38 cellular contexts compared by ENCODE assay signal in the genomic region with DNA sequence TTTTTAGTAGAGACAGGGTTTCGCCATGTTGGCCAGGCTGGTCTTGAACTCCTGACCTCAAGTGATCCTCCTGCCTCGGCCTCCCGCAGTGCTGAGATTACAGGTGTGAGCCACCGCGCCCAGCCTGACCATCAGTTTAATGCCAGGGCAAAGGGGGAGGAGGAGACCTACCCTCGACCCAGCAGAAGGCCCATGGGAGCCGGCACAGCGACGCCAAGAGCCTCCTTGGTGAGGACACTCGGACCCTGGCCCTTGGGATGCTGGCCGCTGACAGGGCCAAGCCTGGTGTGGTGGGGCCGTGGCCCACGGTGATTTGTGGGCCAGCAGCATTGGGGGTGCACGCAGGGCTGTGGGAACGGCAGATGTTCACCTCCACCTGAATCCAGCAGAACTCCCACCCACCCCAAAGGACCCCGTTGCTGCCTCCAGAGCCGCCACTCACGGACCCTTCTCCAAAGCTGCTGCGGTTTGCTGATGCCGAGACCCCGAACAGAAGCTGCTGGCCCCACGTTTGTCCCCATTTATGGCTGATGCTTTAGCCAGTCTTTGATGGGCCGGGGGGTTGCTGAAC. TPM values are rescaled to one million over a fixed set of nuclear protein-coding genes. Genes with fewer than 3 reads are reported as not detected.
"Had no signal": no experiment of that assay in that cellular context is flagged by ENCODE, and none has a peak within 500 bp of the region (broad histone marks: within the 10 kb centered on the region; RNA-seq: fewer than 3 reads in every experiment).

No MANE protein-coding gene starts in this region.

- DNase-seq: activated B cell treated with CpG ODN at 0.5 μM for 24 hours; activated CD4-positive, alpha-beta T cell treated with anti-CD3 and anti-CD28 coated beads for 48 hours; activated CD4-positive, alpha-beta T cell treated with anti-CD3 and anti-CD28 coated beads, Interleukin-2, amount 50 U/mL, for 1 hour; activated CD4-positive, alpha-beta T cell treated with anti-CD3 and anti-CD28 coated beads, Interleukin-2, amount 50 U/mL, for 48 hours; activated CD8-positive, alpha-beta memory T cell treated with anti-CD3 and anti-CD28 coated beads, Interleukin-2, amount 10 ng/mL, durations not matched to agents 7 days and 5 days; activated CD8-positive, alpha-beta memory T cell treated with anti-CD3 and anti-CD28 coated beads, Interleukin-2, amount 50 U/mL, for 4 hours; activated CD8-positive, alpha-beta T cell treated with anti-CD3 and anti-CD28 coated beads for 36 hours; activated effector memory CD4-positive, alpha-beta T cell treated with anti-CD3 and anti-CD28 coated beads, Interleukin-2, amount 50 U/mL, for 16 hours; activated naive CD4-positive, alpha-beta T cell treated with anti-CD3 and anti-CD28 coated beads for 36 hours; activated naive CD8-positive, alpha-beta T cell treated with anti-CD3 and anti-CD28 coated beads for 36 hours; activated naive CD8-positive, alpha-beta T cell treated with anti-CD3 and anti-CD28 coated beads, Interleukin-2, amount 50 U/mL, for 24 hours; activated T-cell treated with anti-CD3 and anti-CD28 coated beads, Interleukin-2, amount 50 U/mL, for 1 hour; activated T-cell treated with anti-CD3 and anti-CD28 coated beads, Interleukin-2, amount 50 U/mL, for 48 hours; adrenal gland; amygdala; aorta; body of pancreas; caudate nucleus; colonic mucosa; effector CD8-positive, alpha-beta T cell; endodermal cell; foreskin keratinocyte; gastrocnemius medialis; glutamatergic neuron; T-cell; T1000; WERI-Rb-1 had no signal

- H3K4me1 ChIP-seq: adrenal gland, colonic mucosa, foreskin keratinocyte, gastrocnemius medialis had no signal

- H3K4me3 ChIP-seq: adrenal gland, body of pancreas, colonic mucosa, esophagus muscularis mucosa, gastrocnemius medialis, heart left ventricle had no signal

- H3K36me3 Mint-ChIP-seq: activated CD8-positive, alpha-beta memory T cell treated with anti-CD3 and anti-CD28 coated beads, Interleukin-2, amount 10 ng/mL, durations not matched to agents 7 days and 5 days; activated naive CD4-positive, alpha-beta T cell treated with anti-CD3 and anti-CD28 coated beads, Interleukin-2, amount 50 U/mL, for 24 hours; activated naive CD8-positive, alpha-beta T cell treated with anti-CD3 and anti-CD28 coated beads for 36 hours had no signal

- H3K27me3 Mint-ChIP-seq: activated B cell treated with CpG ODN at 0.5 μM for 24 hours; activated CD8-positive, alpha-beta memory T cell treated with anti-CD3 and anti-CD28 coated beads, Interleukin-2, amount 10 ng/mL, durations not matched to agents 7 days and 5 days; activated CD8-positive, alpha-beta T cell treated with anti-CD3 and anti-CD28 coated beads for 36 hours; activated naive CD8-positive, alpha-beta T cell treated with anti-CD3 and anti-CD28 coated beads for 36 hours had no signal

- H3K27ac Mint-ChIP-seq: activated B cell treated with CpG ODN at 0.5 μM for 24 hours; activated CD8-positive, alpha-beta memory T cell treated with anti-CD3 and anti-CD28 coated beads, Interleukin-2, amount 10 ng/mL, durations not matched to agents 7 days and 5 days; activated CD8-positive, alpha-beta T cell treated with anti-CD3 and anti-CD28 coated beads for 36 hours; activated naive CD4-positive, alpha-beta T cell treated with anti-CD3 and anti-CD28 coated beads for 36 hours; activated naive CD8-positive, alpha-beta T cell treated with anti-CD3 and anti-CD28 coated beads for 36 hours; activated naive CD8-positive, alpha-beta T cell treated with anti-CD3 and anti-CD28 coated beads, Interleukin-2, amount 50 U/mL, for 24 hours; activated T-helper 1 cell treated with anti-CD3 and anti-CD28 coated beads, Interleukin-12 subunit alpha, Interleukin-12 subunit beta, Interleukin-2, Interleukin-4 antibody, amounts not matched to agents 30 ng/mL and 10 ng/mL and 1 ng/mL, durations not matched to agents 14 hours and 24 hours and 36 hours; activated T-helper 2 cell treated with anti-CD3 and anti-CD28 coated beads, Interferon-gamma antibody, Interleukin-2, Interleukin-4, amounts not matched to agents 10 μg/mL and 5 μg/mL and 100 μg/mL, durations not matched to agents 14 hours and 24 hours and 36 hours; endodermal cell; T-cell; T-helper 1 cell treated with Interleukin-12 subunit alpha and Interleukin-12 subunit beta and Interleukin-4 antibody, amounts not matched to agents 30 μg/mL and 1 μg/mL, for 36 hours; T-helper 2 cell treated with Interferon-gamma antibody and Interleukin-4, amounts not matched to agents 5 μg/mL and 100 μg/mL, for 36 hours had no signal

- H3K27me3 ChIP-seq: adrenal gland, body of pancreas had no signal

- H3K4me1 Mint-ChIP-seq: activated B cell treated with CpG ODN at 0.5 μM for 24 hours; activated CD8-positive, alpha-beta memory T cell treated with anti-CD3 and anti-CD28 coated beads, Interleukin-2, amount 10 ng/mL, durations not matched to agents 7 days and 5 days; activated naive CD8-positive, alpha-beta T cell treated with anti-CD3 and anti-CD28 coated beads for 36 hours had no signal

- H3K4me3 Mint-ChIP-seq: activated B cell treated with CpG ODN at 0.5 μM for 24 hours; activated CD8-positive, alpha-beta memory T cell treated with anti-CD3 and anti-CD28 coated beads, Interleukin-2, amount 10 ng/mL, durations not matched to agents 7 days and 5 days; activated CD8-positive, alpha-beta T cell treated with anti-CD3 and anti-CD28 coated beads for 36 hours; activated naive CD4-positive, alpha-beta T cell treated with anti-CD3 and anti-CD28 coated beads for 36 hours; activated naive CD4-positive, alpha-beta T cell treated with anti-CD3 and anti-CD28 coated beads, Interleukin-2, amount 50 U/mL, for 24 hours; activated naive CD8-positive, alpha-beta T cell treated with anti-CD3 and anti-CD28 coated beads for 36 hours; activated naive CD8-positive, alpha-beta T cell treated with anti-CD3 and anti-CD28 coated beads, Interleukin-2, amount 50 U/mL, for 24 hours; activated T-helper 1 cell treated with anti-CD3 and anti-CD28 coated beads, Interleukin-12 subunit alpha, Interleukin-12 subunit beta, Interleukin-2, Interleukin-4 antibody, amounts not matched to agents 30 ng/mL and 10 ng/mL and 1 ng/mL, durations not matched to agents 14 hours and 24 hours and 36 hours; endodermal cell; T-cell; T-helper 1 cell treated with Interleukin-12 subunit alpha and Interleukin-12 subunit beta and Interleukin-4 antibody, amounts not matched to agents 30 μg/mL and 1 μg/mL, for 36 hours; T-helper 2 cell treated with Interferon-gamma antibody and Interleukin-4, amounts not matched to agents 5 μg/mL and 100 μg/mL, for 36 hours had no signal

- ATAC-seq: activated CD4-positive, CD25-positive, alpha-beta regulatory T cell treated with anti-CD3 and anti-CD28 coated beads, Interleukin-2, amount 50 U/mL, for 24 hours; activated CD8-positive, alpha-beta memory T cell treated with anti-CD3 and anti-CD28 coated beads, Interleukin-2, amount 10 ng/mL, durations not matched to agents 7 days and 5 days; activated CD8-positive, alpha-beta T cell treated with anti-CD3 and anti-CD28 coated beads for 36 hours; activated naive CD8-positive, alpha-beta T cell treated with anti-CD3 and anti-CD28 coated beads, Interleukin-2, amount 50 U/mL, for 24 hours; body of pancreas; foreskin keratinocyte; gastrocnemius medialis; heart left ventricle; T-cell had no signal

- H3K36me3 ChIP-seq: colonic mucosa had no signal

- H3K27ac ChIP-seq: adrenal gland, body of pancreas, colonic mucosa, esophagus muscularis mucosa, foreskin keratinocyte, gastrocnemius medialis, heart left ventricle had no signal

- H3K9me3 Mint-ChIP-seq: activated B cell treated with CpG ODN at 0.5 μM for 24 hours; activated CD8-positive, alpha-beta T cell treated with anti-CD3 and anti-CD28 coated beads for 36 hours; activated naive CD4-positive, alpha-beta T cell treated with anti-CD3 and anti-CD28 coated beads for 36 hours; activated naive CD4-positive, alpha-beta T cell treated with anti-CD3 and anti-CD28 coated beads, Interleukin-2, amount 50 U/mL, for 24 hours; activated naive CD8-positive, alpha-beta T cell treated with anti-CD3 and anti-CD28 coated beads for 36 hours; activated naive CD8-positive, alpha-beta T cell treated with anti-CD3 and anti-CD28 coated beads, Interleukin-2, amount 50 U/mL, for 24 hours; activated T-helper 1 cell treated with anti-CD3 and anti-CD28 coated beads, Interleukin-12 subunit alpha, Interleukin-12 subunit beta, Interleukin-2, Interleukin-4 antibody, amounts not matched to agents 30 ng/mL and 10 ng/mL and 1 ng/mL, durations not matched to agents 14 hours and 24 hours and 36 hours; activated T-helper 2 cell treated with anti-CD3 and anti-CD28 coated beads, Interferon-gamma antibody, Interleukin-2, Interleukin-4, amounts not matched to agents 10 μg/mL and 5 μg/mL and 100 μg/mL, durations not matched to agents 14 hours and 24 hours and 36 hours; endodermal cell; T-cell; T-helper 1 cell treated with Interleukin-12 subunit alpha and Interleukin-12 subunit beta and Interleukin-4 antibody, amounts not matched to agents 30 μg/mL and 1 μg/mL, for 36 hours; T-helper 2 cell treated with Interferon-gamma antibody and Interleukin-4, amounts not matched to agents 5 μg/mL and 100 μg/mL, for 36 hours had no signal

- H3K9me3 ChIP-seq: adrenal gland, body of pancreas, colonic mucosa, esophagus muscularis mucosa, gastrocnemius medialis, heart left ventricle had no signal

RNA-seq across cellular contexts. Expression of a gene that starts 20.0 kb away (rescaled TPM):
- total RNA-seq: activated B cell treated with CpG ODN at 0.5 μM for 24 hours; activated CD8-positive, alpha-beta memory T cell treated with anti-CD3 and anti-CD28 coated beads for 36 hours; activated CD8-positive, alpha-beta T cell treated with anti-CD3 and anti-CD28 coated beads for 36 hours; activated naive CD4-positive, alpha-beta T cell treated with anti-CD3 and anti-CD28 coated beads for 36 hours; activated naive CD8-positive, alpha-beta T cell treated with anti-CD3 and anti-CD28 coated beads for 36 hours; activated T-helper 1 cell treated with anti-CD3 and anti-CD28 coated beads, Interleukin-12 subunit alpha, Interleukin-12 subunit beta, Interleukin-2, Interleukin-4 antibody, amounts not matched to agents 30 ng/mL and 10 ng/mL and 1 ng/mL, durations not matched to agents 14 hours and 24 hours and 36 hours; activated T-helper 2 cell treated with anti-CD3 and anti-CD28 coated beads, Interferon-gamma antibody, Interleukin-2, Interleukin-4, amounts not matched to agents 10 μg/mL and 5 μg/mL and 100 μg/mL, durations not matched to agents 14 hours and 24 hours and 36 hours; adrenal gland; aorta; body of pancreas; colonic mucosa; dermis microvascular lymphatic vessel endothelial cell; epithelial cell of proximal tubule; esophagus muscularis mucosa; foreskin keratinocyte; gastrocnemius medialis; T-cell had no signal
- polyA plus RNA-seq: adrenal gland, aorta, foreskin keratinocyte had no signal

RNA-seq across cellular contexts. Expression of a gene that starts 32.5 kb away (rescaled TPM):
- total RNA-seq: activated B cell treated with CpG ODN at 0.5 μM for 24 hours; activated CD8-positive, alpha-beta memory T cell treated with anti-CD3 and anti-CD28 coated beads for 36 hours; activated CD8-positive, alpha-beta T cell treated with anti-CD3 and anti-CD28 coated beads for 36 hours; activated T-helper 2 cell treated with anti-CD3 and anti-CD28 coated beads, Interferon-gamma antibody, Interleukin-2, Interleukin-4, amounts not matched to agents 10 μg/mL and 5 μg/mL and 100 μg/mL, durations not matched to agents 14 hours and 24 hours and 36 hours; aorta; body of pancreas; colonic mucosa; dermis microvascular lymphatic vessel endothelial cell; epithelial cell of proximal tubule; esophagus muscularis mucosa; heart left ventricle; T-cell had no signal
- polyA plus RNA-seq: adrenal gland, aorta, heart left ventricle had no signal

RNA-seq across cellular contexts. Expression of a gene that starts 58.0 kb away (rescaled TPM):
- total RNA-seq: activated B cell treated with CpG ODN at 0.5 μM for 24 hours, endodermal cell had no signal
